Comparison of ENCODE assay signal across 13 cellular contexts in genomic region chr5:176816791-176817272, GRCh38. TPM values are rescaled to one million over a fixed set of nuclear protein-coding genes. Genes with fewer than 3 reads are reported as not detected.
A peak's percentile ranks its signal among the peaks of the same experiment; 100 is the strongest.
DNase-seq lines count a peak whose midpoint lies in the region; ATAC-seq and TF ChIP-seq lines count a peak whose summit lies in the region.
"Had no signal": no experiment of that assay in that cellular context is flagged by ENCODE, and none has a peak within 500 bp of the region (broad histone marks: within the 10 kb centered on the region; RNA-seq: fewer than 3 reads in every experiment).

No MANE protein-coding gene starts in this region.

- no peak for ATAC-seq in activated T-cell treated with anti-CD3 and anti-CD28 coated beads, Interleukin-2, amount 50 U/mL, for 72 hours (replicated peaks in 1 of 2)

- TF ChIP-seq CTCF in chondrocyte (IDR thresholded peaks at IDR 0.05) (no peak), neural crest cell (conservative IDR thresholded peaks at IDR 0.05) (no peak), HFFc6 (IDR thresholded peaks at IDR 0.05) (no peak)

- no peak for DNase-seq in activated T-cell treated with anti-CD3 and anti-CD28 coated beads, Interleukin-2, amount 50 U/mL, for 72 hours
- no peak for DNase-seq in activated T-cell treated with anti-CD3 and anti-CD28 coated beads, Interleukin-2, amount 50 U/mL, for 48 hours
- DNase-seq in chondrocyte (ENCODE audit: low spot score) (no peak), neural crest cell (ENCODE audit: low read depth, low spot score) (no peak), HFFc6 (no peak), GM19240 (ENCODE audit: insufficient read length, low spot score) (no peak)
- DNase-seq in activated CD4-positive, alpha-beta T cell treated with anti-CD3 and anti-CD28 coated beads for 1 hour, result no peak
- DNase-seq: AML-193; effector CD4-positive, alpha-beta T cell; foreskin keratinocyte; sigmoid colon; stomach had no signal

- peaks cover 13% of the 10 kb centered on the region for H3K4me1 Mint-ChIP-seq in activated T-cell treated with anti-CD3 and anti-CD28 coated beads, Interleukin-2, amount 50 U/mL, for 72 hours (ENCODE audit: low read depth)
- H3K4me1 Mint-ChIP-seq in IgD-negative memory B cell (peaks cover 4 to 5% (median 4%) of the 10 kb centered on the region in 3 donors), chondrocyte (ENCODE audit: low read depth) (peaks cover 8% of the 10 kb centered on the region), neural crest cell (no peaks in the 10 kb centered on the region), HFFc6 (ENCODE audit: low read depth) (no peaks in the 10 kb centered on the region; the same call in 1 of the 2 replicates)

- H3K4me3 Mint-ChIP-seq in activated T-cell treated with anti-CD3 and anti-CD28 coated beads, Interleukin-2, amount 50 U/mL, for 72 hours, result peak overlapping the region; percentile 32 to 74
- H3K4me3 Mint-ChIP-seq in IgD-negative memory B cell (peak overlapping the region in 3 of 4 donors; percentile 55 to 79 (median 74)), chondrocyte (ENCODE audit: unreplicated experiment) (peak overlapping the region; percentile 53), neural crest cell (peak overlapping the region; percentile 51), HFFc6 (no peak overlapping the region)

- no peaks in the 10 kb centered on the region for H3K9me3 Mint-ChIP-seq in activated T-cell treated with anti-CD3 and anti-CD28 coated beads, Interleukin-2, amount 50 U/mL, for 72 hours
- H3K9me3 Mint-ChIP-seq in IgD-negative memory B cell, result no peaks in the 10 kb centered on the region
- no peaks in the 10 kb centered on the region for H3K9me3 Mint-ChIP-seq in chondrocyte (ENCODE audit: low read depth)
- no peaks in the 10 kb centered on the region for H3K9me3 Mint-ChIP-seq in neural crest cell
- H3K9me3 Mint-ChIP-seq in HFFc6, result no peaks in the 10 kb centered on the region

- H3K27me3 Mint-ChIP-seq in activated T-cell treated with anti-CD3 and anti-CD28 coated beads, Interleukin-2, amount 50 U/mL, for 72 hours (ENCODE audit: low read depth), result peaks cover 65% of the 10 kb centered on the region
- peaks cover 58% of the 10 kb centered on the region for H3K27me3 Mint-ChIP-seq in IgD-negative memory B cell
- H3K27me3 Mint-ChIP-seq in chondrocyte (ENCODE audit: low read depth), result peaks cover 62% of the 10 kb centered on the region
- H3K27me3 Mint-ChIP-seq in neural crest cell (ENCODE audit: low read depth), result peaks cover 93% of the 10 kb centered on the region
- peaks cover 63% of the 10 kb centered on the region for H3K27me3 Mint-ChIP-seq in HFFc6 (ENCODE audit: insufficient read depth)

- no peak overlapping the region for H3K27ac Mint-ChIP-seq in activated T-cell treated with anti-CD3 and anti-CD28 coated beads, Interleukin-2, amount 50 U/mL, for 72 hours
- H3K27ac Mint-ChIP-seq in IgD-negative memory B cell (no peak overlapping the region), chondrocyte (ENCODE audit: unreplicated experiment) (no peak overlapping the region), neural crest cell (ENCODE audit: unreplicated experiment) (no peak overlapping the region), HFFc6 (no peak overlapping the region)

- H3K36me3 Mint-ChIP-seq in activated T-cell treated with anti-CD3 and anti-CD28 coated beads, Interleukin-2, amount 50 U/mL, for 72 hours (ENCODE audit: insufficient read depth in 2 of 2), result no peaks in the 10 kb centered on the region
- no peaks in the 10 kb centered on the region for H3K36me3 Mint-ChIP-seq in IgD-negative memory B cell
- no peaks in the 10 kb centered on the region for H3K36me3 Mint-ChIP-seq in chondrocyte (ENCODE audit: low read depth)
- H3K36me3 Mint-ChIP-seq in neural crest cell (ENCODE audit: low read depth), result no peaks in the 10 kb centered on the region
- H3K36me3 Mint-ChIP-seq in HFFc6 (ENCODE audit: low read depth), result no peaks in the 10 kb centered on the region

RNA-seq across cellular contexts. Expression of gene UNC5A, which starts 6.5 kb away (rescaled TPM):
- under 1 TPM in 1 of 2 donors, not detected in 1; 0.23 TPM for total RNA-seq in activated T-cell treated with anti-CD3 and anti-CD28 coated beads, Interleukin-2, amount 50 U/mL, for 72 hours
- not detected for polyA plus RNA-seq in IgD-negative memory B cell
- total RNA-seq in chondrocyte, result 0.15 to 0.18 TPM (median 0.17 TPM) in 3 replicates
- 0.32 and 0.70 TPM in 2 replicates for total RNA-seq in neural crest cell
- total RNA-seq in HFFc6 (2021; fragmentation: NEBNext Ultra II Directional; extraction: Animal tissue kit (Norgen Biotek cat#: 25700)), result not detected
- total RNA-seq: sigmoid colon had no signal
